In the genomic region with DNA sequence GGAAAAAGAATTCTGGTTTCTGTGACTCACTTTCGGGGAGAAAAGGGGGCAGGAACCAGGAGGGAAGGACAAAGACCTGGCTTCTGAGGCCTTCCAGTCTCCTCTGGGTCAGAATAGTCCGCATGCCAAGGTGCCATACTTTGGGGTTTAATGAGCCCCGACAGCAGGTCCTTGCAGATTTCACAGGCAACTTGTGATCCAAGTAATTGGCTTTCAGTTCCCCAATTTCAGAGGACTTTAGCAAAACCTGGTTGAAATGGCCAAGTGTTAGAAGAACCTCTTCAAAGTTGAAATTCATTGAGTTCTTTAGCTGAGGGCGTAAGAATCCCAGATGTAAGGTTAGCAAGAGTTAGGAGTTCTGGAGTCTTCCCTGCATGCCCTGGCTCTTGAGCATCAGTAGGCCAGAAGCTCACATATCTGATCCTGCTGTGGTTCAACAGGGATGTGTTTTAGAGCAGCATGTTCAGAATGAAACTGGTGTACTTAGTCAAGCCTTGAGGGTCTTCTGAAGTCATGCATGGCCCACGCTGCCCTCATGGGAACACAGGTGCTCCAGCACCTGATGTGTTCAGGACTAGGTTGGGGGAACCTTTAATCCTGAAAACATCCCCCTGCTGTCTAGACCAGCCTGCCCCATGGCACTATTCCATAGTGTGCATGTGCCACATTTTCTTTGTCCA, we compare ENCODE assay signal across 18 cellular contexts.
DNase-seq lines count a peak whose midpoint lies in the region; ATAC-seq and TF ChIP-seq lines count a peak whose summit lies in the region.
"Had no signal": no experiment of that assay in that cellular context is flagged by ENCODE, and none has a peak within 500 bp of the region (broad histone marks: within the 10 kb centered on the region; RNA-seq: fewer than 3 reads in every experiment).

No MANE protein-coding gene starts in this region.

- H3K27me3 ChIP-seq in H7 (ENCODE audit: control insufficient read depth, insufficient read depth, low read length): no peaks in the 10 kb centered on the region
- no peaks in the 10 kb centered on the region for H3K27me3 ChIP-seq in transverse colon
- H3K27me3 ChIP-seq: esophagus muscularis mucosa, sigmoid colon, tibial artery had no signal

- H3K4me3 ChIP-seq in H7 (ENCODE audit: insufficient read depth, low read depth, low read length): no peak overlapping the region
- H3K4me3 ChIP-seq in transverse colon: no peak overlapping the region
- H3K4me3 ChIP-seq: esophagus muscularis mucosa, sigmoid colon, tibial artery had no signal

- TF ChIP-seq EP300 in transverse colon (IDR thresholded peaks at IDR 0.05; ENCODE audit: low read depth): no peak

- in situ Hi-C loops in transverse colon (cut with MboI; ENCODE audit: low pct_ligation_motif_present in 1 of 4, low pct_unique_long_range_greater_than_20kb in 1 of 4, low sequenced_read_pairs in 3 of 4): no loop called here

- H3K27ac ChIP-seq in transverse colon: no peak overlapping the region
- H3K27ac ChIP-seq: esophagus muscularis mucosa, RWPE1, sigmoid colon, tibial artery had no signal

- intact Hi-C loops in transverse colon (cut with DNase I; ENCODE audit: low total_unique reads): no loop called here

- no peak for TF ChIP-seq POLR2A in transverse colon (IDR thresholded peaks at IDR 0.05)

- H3K9me3 ChIP-seq in transverse colon: peaks cover 0 to 4% of the 10 kb centered on the region in 2 donors

- H3K36me3 ChIP-seq in H7 (replicated peaks; ENCODE audit: control insufficient read depth, insufficient read depth, low read length): no peaks in the 10 kb centered on the region
- H3K36me3 ChIP-seq in transverse colon: no peaks in the 10 kb centered on the region
- H3K36me3 ChIP-seq: esophagus muscularis mucosa, sigmoid colon, tibial artery had no signal

- peak; percentile 7 for DNase-seq in NAMALWA (ENCODE audit: low spot score)
- DNase-seq in H7: no peak
- DNase-seq in transverse colon: no peak
- DNase-seq in cerebellum (ENCODE audit: low spot score): no peak
- DNase-seq in NCI-H748 treated with DMSO at 0.1 percent for 48 hours (lab: John Stamatoyannopoulos, UW): no peak
- DNase-seq: activated CD8-positive, alpha-beta memory T cell treated with anti-CD3 and anti-CD28 coated beads, Interleukin-2, amount 50 U/mL, for 48 hours; activated naive CD4-positive, alpha-beta T cell treated with anti-CD3 and anti-CD28 coated beads for 36 hours; nucleus accumbens; sigmoid colon; stimulated activated CD4-positive, alpha-beta T cell treated with anti-CD3 and anti-CD28 coated beads, Interleukin-2, amount 100 ng/mL, for 48 hours; stimulated activated CD8-positive, alpha-beta memory T cell treated with anti-CD3 and anti-CD28 coated beads, Interleukin-4, amount 100 ng/mL, for 48 hours; T-cell; tibial artery had no signal

- WGBS in transverse colon (ENCODE audit: low coverage in 1 of 2), 2 donors: 84 to 90% methylated on average over 3 to 5 of the region's 5 CpGs

- no peak for TF ChIP-seq CTCF in transverse colon (IDR thresholded peaks at IDR 0.05)

- no peaks in the 10 kb centered on the region for H3K4me1 ChIP-seq in transverse colon
- H3K4me1 ChIP-seq: esophagus muscularis mucosa, sigmoid colon, tibial artery had no signal

- ATAC-seq in GM18520 (IDR thresholded peaks at IDR 0.05; ENCODE audit: unreplicated experiment) (peak; percentile 64), GM21423 (IDR thresholded peaks at IDR 0.05; ENCODE audit: unreplicated experiment) (peak; percentile 87), HG02884 (IDR thresholded peaks at IDR 0.05; ENCODE audit: unreplicated experiment) (peak; percentile 83)
- ATAC-seq: T-cell had no signal
